8 cellular contexts compared by ENCODE assay signal in genomic region chr4:54217642-54218486, GRCh38. TPM values are rescaled to one million over a fixed set of nuclear protein-coding genes. Genes with fewer than 3 reads are reported as not detected.
DNase-seq lines count a peak whose midpoint lies in the region; ATAC-seq and TF ChIP-seq lines count a peak whose summit lies in the region.

No MANE protein-coding gene starts in this region.

- no peaks in the 10 kb centered on the region for H3K4me1 Mint-ChIP-seq in natural killer cell treated with Interleukin-12 subunit alpha and Interleukin-12 subunit beta and Interleukin-15 and Interleukin-18, amount 100 ng/mL, for 72 hours (ENCODE audit: low read depth in 2 of 2)

- peaks cover 15 to 18% of the 10 kb centered on the region in 2 donors for H3K27me3 Mint-ChIP-seq in natural killer cell treated with Interleukin-12 subunit alpha and Interleukin-12 subunit beta and Interleukin-15 and Interleukin-18, amount 100 ng/mL, for 72 hours

- H4K20me1 ChIP-seq in PC-9 (ENCODE audit: insufficient read depth): no peaks in the 10 kb centered on the region

- peak; percentile 78 for DNase-seq in CD1c-positive myeloid dendritic cell (ENCODE audit: extremely low spot score)
- DNase-seq in KG1 (lab: John Stamatoyannopoulos, UW): peak; percentile 23
- DNase-seq in PC-9: peak; percentile 48 to 61
- peak; percentile 77 for DNase-seq in activated effector memory CD4-positive, alpha-beta T cell treated with anti-CD3 and anti-CD28 coated beads, Interleukin-2, amount 50 U/mL, for 16 hours
- peak; percentile 95 for DNase-seq in fibroblast of the conjunctiva (ENCODE audit: low read depth)
- DNase-seq in natural killer cell treated with Interleukin-12 subunit alpha and Interleukin-12 subunit beta and Interleukin-15 and Interleukin-18, amount 100 ng/mL, for 72 hours (ENCODE audit: low spot score): peak; percentile 77
- peak; percentile 81 to 84 for DNase-seq in tibial artery

- H3K27ac ChIP-seq in PC-9 (no peak overlapping the region), tibial artery (peak overlapping the region in 1 of 2 donors; percentile 32)

- H3K9me3 Mint-ChIP-seq in natural killer cell treated with Interleukin-12 subunit alpha and Interleukin-12 subunit beta and Interleukin-15 and Interleukin-18, amount 100 ng/mL, for 72 hours: no peaks in the 10 kb centered on the region

- H3K9me3 ChIP-seq in PC-9 (ENCODE audit: insufficient read depth, low read depth): no peaks in the 10 kb centered on the region
- H3K9me3 ChIP-seq in tibial artery: no peaks in the 10 kb centered on the region

- H2AFZ ChIP-seq in PC-9: peak overlapping the region; percentile 73; the same call in 1 of the 2 replicates

- BruUV-seq in PC-9 (replicated peaks; lab: Mats Ljungman, UMichigan): no TSS peak

- CTCF ChIA-PET in PC-9 (lab: Charles Lee): interaction anchor here (0.5 to 0.9 kb wide), 3 partner anchors 20 to 309 kb away, joined by 3 read pairs; no protein-coding TSS in a partner anchor

- H3K4me2 ChIP-seq in PC-9: peak overlapping the region; percentile 90

- intact Hi-C loops in PC-9 (cut with micrococcal nuclease; ENCODE audit: unreplicated experiment) (loop anchor here (1.0 to 10.0 kb wide), 4 partner anchors 123 to 310 kb away; partner anchors contain the start of gene CHIC2), tibial artery (cut with DNase I; ENCODE audit: low total_unique reads) (loop anchor here (5.0 kb wide), 1 partner anchor 286 kb away; no protein-coding TSS in a partner anchor)

- H3K4me1 ChIP-seq in PC-9 (replicated peaks; ENCODE audit: insufficient read depth) (no peaks in the 10 kb centered on the region; the same call in 1 of the 2 replicates), tibial artery (peaks cover 0 to 9% (median 6%) of the 10 kb centered on the region in 4 donors)

- no peaks in the 10 kb centered on the region for H3K79me2 ChIP-seq in PC-9 (ENCODE audit: low read depth)

- no peak overlapping the region for H3K27ac Mint-ChIP-seq in natural killer cell treated with Interleukin-12 subunit alpha and Interleukin-12 subunit beta and Interleukin-15 and Interleukin-18, amount 100 ng/mL, for 72 hours

- H3K4me3 ChIP-seq in PC-9 (peak overlapping the region; percentile 49; the same call in 1 of the 2 replicates), tibial artery (peak overlapping the region; percentile 43 to 55)

- no peaks in the 10 kb centered on the region for H3F3A ChIP-seq in PC-9 (ENCODE audit: insufficient read depth, low read depth)

- H3K36me3 ChIP-seq in PC-9 (ENCODE audit: low read depth) (no peaks in the 10 kb centered on the region), tibial artery (no peaks in the 10 kb centered on the region)

- H3K27me3 ChIP-seq in PC-9 (ENCODE audit: insufficient read depth, low read depth): no peaks in the 10 kb centered on the region
- H3K27me3 ChIP-seq in tibial artery: peaks cover 0 to 5% of the 10 kb centered on the region in 2 donors

- H3K36me3 Mint-ChIP-seq in natural killer cell treated with Interleukin-12 subunit alpha and Interleukin-12 subunit beta and Interleukin-15 and Interleukin-18, amount 100 ng/mL, for 72 hours: no peaks in the 10 kb centered on the region

- TF ChIP-seq CTCF in PC-9 (conservative IDR thresholded peaks at IDR 0.05): peak; percentile 88
- peak; percentile 88 to 93 for TF ChIP-seq CTCF in tibial artery (IDR thresholded peaks at IDR 0.05)

- no peak overlapping the region for H3K4me3 Mint-ChIP-seq in natural killer cell treated with Interleukin-12 subunit alpha and Interleukin-12 subunit beta and Interleukin-15 and Interleukin-18, amount 100 ng/mL, for 72 hours

- no peaks in the 10 kb centered on the region for H3K9me2 ChIP-seq in PC-9 (ENCODE audit: insufficient read depth)

- ATAC-seq in GM21360 (IDR thresholded peaks at IDR 0.05; ENCODE audit: unreplicated experiment): peak; percentile 59
- ATAC-seq in natural killer cell treated with Interleukin-12 subunit alpha and Interleukin-12 subunit beta and Interleukin-15 and Interleukin-18, amount 100 ng/mL, for 72 hours: peak; percentile 69 to 84

- POLR2A ChIA-PET in PC-9 (lab: Charles Lee; ENCODE audit: unreplicated experiment): interaction anchor here (0.6 kb wide), 1 partner anchor 612 kb away, joined by 3 read pairs; no protein-coding TSS in a partner anchor

RNA-seq across cellular contexts. Expression of gene PDGFRA, which starts 11.2 kb away (rescaled TPM):
- not detected in 2 replicates for total RNA-seq in PC-9 (2021)
- total RNA-seq in natural killer cell treated with Interleukin-12 subunit alpha and Interleukin-12 subunit beta and Interleukin-15 and Interleukin-18, amount 100 ng/mL, for 72 hours: under 1 TPM in 1 of 2 donors, not detected in 1; 0.05 TPM

Comparison
In these comparisons a context has a peak if more than half of its experiments do, and no peak if none do; other contexts are left out.
1. DNase-seq: peak in every context shown above with its lines; median percentile 95 in fibroblast of the conjunctiva; 82 in tibial artery; 78 in CD1c-positive myeloid dendritic cell; 77 in activated effector memory CD4-positive, alpha-beta T cell treated with anti-CD3 and anti-CD28 coated beads, Interleukin-2, amount 50 U/mL, for 16 hours; 77 in natural killer cell treated with Interleukin-12 subunit alpha and Interleukin-12 subunit beta and Interleukin-15 and Interleukin-18, amount 100 ng/mL, for 72 hours; 54 in PC-9; 23 in KG1.